20 cellular contexts compared by ENCODE assay signal in genomic region chr9:130336027-130336595, GRCh38.
DNase-seq lines count a peak whose midpoint lies in the region; ATAC-seq and TF ChIP-seq lines count a peak whose summit lies in the region.
"Had no signal": no experiment of that assay in that cellular context is flagged by ENCODE, and none has a peak within 500 bp of the region (broad histone marks: within the 10 kb centered on the region; RNA-seq: fewer than 3 reads in every experiment).

No MANE protein-coding gene starts in this region.

- no peak for TF ChIP-seq POLR2A in esophagus squamous epithelium (IDR thresholded peaks at IDR 0.05)

- H3K23ac ChIP-seq in mesenchymal stem cell (ENCODE audit: low read length in 2 of 2): no peak overlapping the region

- no peaks in the 10 kb centered on the region for H3K79me1 ChIP-seq in mesenchymal stem cell (replicated peaks; ENCODE audit: low read length, poor library complexity, severe bottlenecking)

- 63 to 71% methylated on average over 6 of the region's 6 CpGs for WGBS in esophagus squamous epithelium, 2 donors
- WGBS in mesenchymal stem cell: 64% methylated on average over 5 of the region's 6 CpGs

- H3K9ac ChIP-seq in mesenchymal stem cell (ENCODE audit: low read length): no peak overlapping the region

- H2AFZ ChIP-seq in mesenchymal stem cell (ENCODE audit: low read depth, low read length): no peak overlapping the region

- H3K4ac ChIP-seq in mesenchymal stem cell (ENCODE audit: low read depth in 1 of 2, low read length in 2 of 2): no peak overlapping the region

- no peak overlapping the region for H3K4me2 ChIP-seq in mesenchymal stem cell (ENCODE audit: low read length, poor library complexity, severe bottlenecking)

- H3K14ac ChIP-seq in mesenchymal stem cell (ENCODE audit: low read length in 2 of 2): no peak overlapping the region

- H2BK12ac ChIP-seq in mesenchymal stem cell (ENCODE audit: low read length in 2 of 2): no peak overlapping the region

- DNase-seq in NAMALWA (ENCODE audit: low spot score) (peak; percentile 34), esophagus squamous epithelium (lab: John Stamatoyannopoulos, UW) (no peak), mesenchymal stem cell (peak; percentile 77), SIG-M5 (lab: John Stamatoyannopoulos, UW) (no peak)
- no peak for DNase-seq in effector CD4-positive, alpha-beta T cell
- DNase-seq: ACHN, AML-193, DND-41, KBM-7, NCI-H1417 treated with DMSO at 0.1 percent for 48 hours, NCI-H1930, NCI-H226, NCI-H524, NCI-H82, OCI-M1, SHP77 had no signal

- H3K4me3 ChIP-seq in esophagus squamous epithelium (no peak overlapping the region), mesenchymal stem cell (ENCODE audit: insufficient read depth in 1 of 2, low read depth in 1 of 2, low read length in 2 of 2) (no peak overlapping the region)
- H3K4me3 ChIP-seq: HAP-1 had no signal

- H3K4me1 ChIP-seq in esophagus squamous epithelium (peaks cover 0 to 26% (median 5%) of the 10 kb centered on the region in 3 donors), mesenchymal stem cell (ENCODE audit: control insufficient read depth, insufficient read depth, low read depth, low read length) (peaks cover 5% of the 10 kb centered on the region)
- H3K4me1 ChIP-seq: HAP-1 had no signal

- H2BK15ac ChIP-seq in mesenchymal stem cell (ENCODE audit: low read depth, poor library complexity, severe bottlenecking): no peak overlapping the region

- H3K9me3 ChIP-seq in esophagus squamous epithelium: no peaks in the 10 kb centered on the region
- no peaks in the 10 kb centered on the region for H3K9me3 ChIP-seq in mesenchymal stem cell (ENCODE audit: control insufficient read depth, low read length)
- H3K9me3 ChIP-seq: HAP-1 had no signal

- no peak for ATAC-seq in HG03159 (IDR thresholded peaks at IDR 0.05; ENCODE audit: unreplicated experiment)
- ATAC-seq in HG03521 (IDR thresholded peaks at IDR 0.05; ENCODE audit: unreplicated experiment): no peak

- H3K27ac ChIP-seq in esophagus squamous epithelium: peak overlapping the region in 3 of 4 donors; percentile 21 to 84 (median 28)
- H3K27ac ChIP-seq in mesenchymal stem cell (ENCODE audit: low read length, poor library complexity, severe bottlenecking): no peak overlapping the region
- H3K27ac ChIP-seq: C4-2B had no signal

- H3K36me3 ChIP-seq in esophagus squamous epithelium (no peaks in the 10 kb centered on the region), mesenchymal stem cell (ENCODE audit: control insufficient read depth in 1 of 2, insufficient read depth in 2 of 2, low read depth in 1 of 2, low read length in 2 of 2) (no peaks in the 10 kb centered on the region)
- H3K36me3 ChIP-seq: HAP-1 had no signal

- H4K91ac ChIP-seq in mesenchymal stem cell (ENCODE audit: low read length): no peak overlapping the region

- H3K27me3 ChIP-seq in esophagus squamous epithelium (peaks cover 0 to 55% (median 0%) of the 10 kb centered on the region in 4 donors), mesenchymal stem cell (ENCODE audit: control insufficient read depth in 1 of 2, insufficient read depth in 1 of 2, low read length in 2 of 2) (peaks cover 50 to 64% of the 10 kb centered on the region in 2 experiments)

- no peak for TF ChIP-seq CTCF in esophagus squamous epithelium (IDR thresholded peaks at IDR 0.05)

- H3K18ac ChIP-seq in mesenchymal stem cell (ENCODE audit: low read depth in 1 of 2, low read length in 2 of 2): no peak overlapping the region

- H2BK120ac ChIP-seq in mesenchymal stem cell (ENCODE audit: low read depth, low read length): no peak overlapping the region

- no peak overlapping the region for H2AK5ac ChIP-seq in mesenchymal stem cell (ENCODE audit: low read length, severe bottlenecking)

- intact Hi-C loops in esophagus squamous epithelium (cut with DNase I): loop anchor here (10.0 kb wide), 1 partner anchor 71 kb away; the partner anchor contains the start of gene HMCN2

- no peak overlapping the region for H4K8ac ChIP-seq in mesenchymal stem cell (ENCODE audit: low read length)

- H2BK5ac ChIP-seq in mesenchymal stem cell (ENCODE audit: low read depth, low read length, poor library complexity, severe bottlenecking): no peak overlapping the region

Comparison
In these comparisons a context has a peak if more than half of its experiments do, and no peak if none do; other contexts are left out.
1. DNase-seq: peak in NAMALWA (single experiment) and mesenchymal stem cell (single experiment); none in esophagus squamous epithelium (single experiment), effector CD4-positive, alpha-beta T cell (single experiment) and SIG-M5 (single experiment).